Comparison of ENCODE assay signal across 8 cellular contexts in genomic region chr2:10301946-10302478, GRCh38. TPM values are rescaled to one million over a fixed set of nuclear protein-coding genes. Genes with fewer than 3 reads are reported as not detected.
DNase-seq lines count a peak whose midpoint lies in the region; ATAC-seq lines count a peak whose summit lies in the region.

No MANE protein-coding gene starts in this region.

- H3K4me1 Mint-ChIP-seq in activated naive CD4-positive, alpha-beta T cell treated with anti-CD3 and anti-CD28 coated beads, Interleukin-2, amount 10 ng/mL, durations not matched to agents 7 days and 5 days = peaks cover 76% of the 10 kb centered on the region
- H3K4me1 Mint-ChIP-seq in activated CD8-positive, alpha-beta T cell treated with anti-CD3 and anti-CD28 coated beads, Interleukin-2, amount 10 ng/mL, durations not matched to agents 7 days and 5 days (ENCODE audit: low read depth) = peaks cover 75% of the 10 kb centered on the region

- H3K27me3 ChIP-seq in layer of hippocampus (ENCODE audit: control insufficient read depth, insufficient read depth, low read length) = no peaks in the 10 kb centered on the region

- ATAC-seq in activated CD8-positive, alpha-beta T cell treated with anti-CD3 and anti-CD28 coated beads, Interleukin-2, amount 10 ng/mL, durations not matched to agents 7 days and 5 days = no peak
- no peak for ATAC-seq in HG02759 (IDR thresholded peaks at IDR 0.05; ENCODE audit: unreplicated experiment)

- peak overlapping the region; percentile 91 for H3K27ac Mint-ChIP-seq in activated naive CD4-positive, alpha-beta T cell treated with anti-CD3 and anti-CD28 coated beads, Interleukin-2, amount 10 ng/mL, durations not matched to agents 7 days and 5 days
- peak overlapping the region; percentile 70 for H3K27ac Mint-ChIP-seq in activated CD8-positive, alpha-beta T cell treated with anti-CD3 and anti-CD28 coated beads, Interleukin-2, amount 10 ng/mL, durations not matched to agents 7 days and 5 days

- no peaks in the 10 kb centered on the region for H3K9me3 Mint-ChIP-seq in activated naive CD4-positive, alpha-beta T cell treated with anti-CD3 and anti-CD28 coated beads, Interleukin-2, amount 10 ng/mL, durations not matched to agents 7 days and 5 days
- no peaks in the 10 kb centered on the region for H3K9me3 Mint-ChIP-seq in activated CD8-positive, alpha-beta T cell treated with anti-CD3 and anti-CD28 coated beads, Interleukin-2, amount 10 ng/mL, durations not matched to agents 7 days and 5 days (ENCODE audit: insufficient read depth)

- peak overlapping the region; percentile 65 for H3K4me3 Mint-ChIP-seq in activated naive CD4-positive, alpha-beta T cell treated with anti-CD3 and anti-CD28 coated beads, Interleukin-2, amount 10 ng/mL, durations not matched to agents 7 days and 5 days
- peak overlapping the region; percentile 64 for H3K4me3 Mint-ChIP-seq in activated CD8-positive, alpha-beta T cell treated with anti-CD3 and anti-CD28 coated beads, Interleukin-2, amount 10 ng/mL, durations not matched to agents 7 days and 5 days

- POLR2A ChIA-PET in activated CD8-positive, alpha-beta T cell treated with anti-CD3 and anti-CD28 coated beads, Interleukin-2, amount 10 ng/mL, durations not matched to agents 7 days and 5 days (lab: Charles Lee) = interaction anchor here (0.8 to 6.0 kb wide), 7 partner anchors 12 to 178 kb away, joined by 3 to 47 read pairs (median 5); partner anchors contain the start of gene ODC1

- CTCF ChIA-PET in activated naive CD4-positive, alpha-beta T cell treated with anti-CD3 and anti-CD28 coated beads, Interleukin-2, amount 10 ng/mL, durations not matched to agents 7 days and 5 days (lab: Charles Lee) = interaction anchor here (0.9 to 7.0 kb wide), 8 partner anchors 26 to 230 kb away, joined by 3 to 72 read pairs (median 4); no protein-coding TSS in a partner anchor
- CTCF ChIA-PET in activated CD8-positive, alpha-beta T cell treated with anti-CD3 and anti-CD28 coated beads, Interleukin-2, amount 10 ng/mL, durations not matched to agents 7 days and 5 days (lab: Charles Lee) = interaction anchor here (0.9 to 10.0 kb wide), 10 partner anchors 14 to 366 kb away, joined by 3 to 105 read pairs (median 6); no protein-coding TSS in a partner anchor

- H3K36me3 Mint-ChIP-seq in activated naive CD4-positive, alpha-beta T cell treated with anti-CD3 and anti-CD28 coated beads, Interleukin-2, amount 10 ng/mL, durations not matched to agents 7 days and 5 days = peaks cover 4% of the 10 kb centered on the region
- peaks cover 11% of the 10 kb centered on the region for H3K36me3 Mint-ChIP-seq in activated CD8-positive, alpha-beta T cell treated with anti-CD3 and anti-CD28 coated beads, Interleukin-2, amount 10 ng/mL, durations not matched to agents 7 days and 5 days (ENCODE audit: low read depth)

- no peaks in the 10 kb centered on the region for H3K27me3 Mint-ChIP-seq in activated naive CD4-positive, alpha-beta T cell treated with anti-CD3 and anti-CD28 coated beads, Interleukin-2, amount 10 ng/mL, durations not matched to agents 7 days and 5 days
- H3K27me3 Mint-ChIP-seq in activated CD8-positive, alpha-beta T cell treated with anti-CD3 and anti-CD28 coated beads, Interleukin-2, amount 10 ng/mL, durations not matched to agents 7 days and 5 days (ENCODE audit: low read depth) = no peaks in the 10 kb centered on the region

- DNase-seq in activated naive CD4-positive, alpha-beta T cell treated with anti-CD3 and anti-CD28 coated beads, Interleukin-2, amount 10 ng/mL, durations not matched to agents 7 days and 5 days = peak; percentile 51
- DNase-seq in activated naive CD4-positive, alpha-beta T cell (lab: John Stamatoyannopoulos, UW) = no peak
- DNase-seq in activated CD8-positive, alpha-beta T cell treated with anti-CD3 and anti-CD28 coated beads, Interleukin-2, amount 10 ng/mL, durations not matched to agents 7 days and 5 days = peak; percentile 31
- DNase-seq in substantia nigra (lab: John Stamatoyannopoulos, UW) (peak in 3 of 49 donors; percentile 39 to 70 (median 57)), NCI-H2029 (lab: John Stamatoyannopoulos, UW) (no peak)
- no peak for DNase-seq in effector CD8-positive, alpha-beta T cell (lab: John Stamatoyannopoulos, UW)

- H3K27ac ChIP-seq in layer of hippocampus (ENCODE audit: low read depth, low read length) = peak overlapping the region; percentile 74
- peak overlapping the region; percentile 78 for H3K27ac ChIP-seq in substantia nigra (ENCODE audit: low read depth, low read length, poor library complexity, severe bottlenecking)

RNA-seq across cellular contexts. Expression of gene HPCAL1, which starts 0.7 kb away (rescaled TPM):
- 10 to 100 TPM; 55.8 to 56.6 TPM for total RNA-seq in activated CD8-positive, alpha-beta T cell treated with anti-CD3 and anti-CD28 coated beads, Interleukin-2, amount 10 ng/mL, durations not matched to agents 7 days and 5 days

Comparison
In these comparisons a context has a peak if more than half of its experiments do, and no peak if none do; other contexts are left out.
1. DNase-seq: peak in activated naive CD4-positive, alpha-beta T cell treated with anti-CD3 and anti-CD28 coated beads, Interleukin-2, amount 10 ng/mL, durations not matched to agents 7 days and 5 days (single experiment) and activated CD8-positive, alpha-beta T cell treated with anti-CD3 and anti-CD28 coated beads, Interleukin-2, amount 10 ng/mL, durations not matched to agents 7 days and 5 days (single experiment); none in activated naive CD4-positive, alpha-beta T cell (0 of 4), NCI-H2029 (single experiment) and effector CD8-positive, alpha-beta T cell (single experiment).